Comparison of ENCODE assay signal across 1 cellular context in the genomic region with DNA sequence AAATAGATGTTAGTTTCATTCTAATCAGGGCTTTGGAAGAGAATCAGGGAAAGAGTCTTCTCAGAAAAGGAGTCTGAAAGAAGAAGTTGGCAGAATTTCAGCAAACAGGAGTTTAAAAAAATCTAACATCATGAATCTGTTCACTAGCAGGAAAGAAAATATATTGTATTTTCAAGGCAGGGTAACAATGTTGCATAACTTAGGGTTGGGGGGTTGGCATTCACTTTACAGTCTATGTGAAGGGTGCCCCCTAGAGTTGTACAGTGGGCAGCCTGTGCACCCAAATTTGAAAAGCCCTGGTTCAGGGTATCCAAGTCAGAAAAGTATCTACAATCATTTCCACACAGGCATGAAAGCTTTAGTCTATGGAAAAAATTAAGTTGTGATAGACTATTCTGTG.
TF ChIP-seq lines count a peak whose summit lies in the region.

No MANE protein-coding gene starts in this region.

TF ChIP-seq in H1, 55 proteins besides CTCF, POLR2A, EP300 and RAD21:
- no peak for TF ChIP-seq SIN3A (conservative IDR thresholded peaks at IDR 0.05 in 1 of 2, IDR thresholded peaks at IDR 0.05 in 1 of 2; ENCODE audit: low read depth in 1 of 2, low read length in 2 of 2)
- TF ChIP-seq SUZ12 (IDR thresholded peaks at IDR 0.05; ENCODE audit: low read length), result no peak
- no peak for TF ChIP-seq GABPA (IDR thresholded peaks at IDR 0.05; ENCODE audit: borderline replicate concordance, insufficient read depth, low read length)
- TF ChIP-seq RFX5 (IDR thresholded peaks at IDR 0.05; ENCODE audit: borderline replicate concordance, low read depth, low read length), result no peak
- TF ChIP-seq, protein P1, sequence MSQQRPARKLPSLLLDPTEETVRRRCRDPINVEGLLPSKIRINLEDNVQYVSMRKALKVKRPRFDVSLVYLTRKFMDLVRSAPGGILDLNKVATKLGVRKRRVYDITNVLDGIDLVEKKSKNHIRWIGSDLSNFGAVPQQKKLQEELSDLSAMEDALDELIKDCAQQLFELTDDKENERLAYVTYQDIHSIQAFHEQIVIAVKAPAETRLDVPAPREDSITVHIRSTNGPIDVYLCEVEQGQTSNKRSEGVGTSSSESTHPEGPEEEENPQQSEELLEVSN (IDR thresholded peaks at IDR 0.05), result no peak
